In the genomic region with DNA sequence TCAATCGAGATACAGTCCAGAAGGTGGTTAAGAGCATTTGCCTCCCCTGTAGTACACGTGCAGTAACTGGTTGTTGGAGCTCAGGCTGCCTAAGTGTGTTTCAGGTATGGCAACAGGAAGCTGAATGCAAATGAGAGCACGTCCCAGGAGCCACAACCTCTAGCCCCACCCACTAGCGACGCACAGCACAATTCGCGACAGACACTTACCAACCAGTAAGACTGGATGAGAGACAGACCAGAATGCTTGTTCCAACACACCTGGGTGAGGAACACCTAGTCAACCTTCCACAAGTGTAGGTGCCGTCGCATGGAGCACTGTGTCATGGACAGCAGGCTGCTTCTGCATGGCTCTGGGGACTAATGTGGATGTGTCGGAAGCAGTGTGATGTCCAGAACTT, we compare ENCODE assay signal across 10 cellular contexts. TPM values are rescaled to one million over a fixed set of nuclear protein-coding genes. Genes with fewer than 3 reads are reported as not detected.
A peak's percentile ranks its signal among the peaks of the same experiment; 100 is the strongest.
DNase-seq lines count a peak whose midpoint lies in the region; ATAC-seq, FAIRE-seq and TF ChIP-seq lines count a peak whose summit lies in the region.
"Had no signal": no experiment of that assay in that cellular context is flagged by ENCODE, and none has a peak within 500 bp of the region (broad histone marks: within the 10 kb centered on the region; RNA-seq: fewer than 3 reads in every experiment).

No MANE protein-coding gene starts in this region.

- peak overlapping the region; percentile 38 for H2AFZ ChIP-seq in keratinocyte (ENCODE audit: control insufficient read depth, low read length)

- no peaks in the 10 kb centered on the region for H3K9me1 ChIP-seq in keratinocyte (ENCODE audit: control insufficient read depth, extremely low read depth, insufficient read depth, low read length)

- DNase-seq in activated CD8-positive, alpha-beta memory T cell treated with anti-CD3 and anti-CD28 coated beads, Interleukin-2, amount 10 ng/mL, durations not matched to agents 7 days and 5 days = peak; percentile 82
- DNase-seq in keratinocyte (ENCODE audit: low read depth, low spot score) (no peak), NCI-H2081 treated with DMSO at 0.1 percent for 48 hours (lab: John Stamatoyannopoulos, UW) (no peak), left cardiac atrium (no peak), COR-L47 (lab: John Stamatoyannopoulos, UW) (no peak)

- no peaks in the 10 kb centered on the region for H3K36me3 ChIP-seq in keratinocyte (ENCODE audit: control insufficient read depth in 2 of 2, extremely low read depth in 1 of 2, insufficient read depth in 2 of 2, low read length in 2 of 2)

- H3K4me3 Mint-ChIP-seq in IgD-negative memory B cell = peak overlapping the region in 3 of 4 donors; percentile 16 to 85 (median 84)
- H3K4me3 Mint-ChIP-seq in activated CD8-positive, alpha-beta memory T cell treated with anti-CD3 and anti-CD28 coated beads, Interleukin-2, amount 10 ng/mL, durations not matched to agents 7 days and 5 days = peak overlapping the region; percentile 3

- no peak for FAIRE-seq in keratinocyte (lab: Jason Lieb, UNC)

- no peaks in the 10 kb centered on the region for H3K9me3 ChIP-seq in keratinocyte (ENCODE audit: control insufficient read depth, low read depth, low read length)

- peak overlapping the region; percentile 67 to 95 (median 91) for H3K27ac Mint-ChIP-seq in IgD-negative memory B cell
- H3K27ac Mint-ChIP-seq in activated CD8-positive, alpha-beta memory T cell treated with anti-CD3 and anti-CD28 coated beads, Interleukin-2, amount 10 ng/mL, durations not matched to agents 7 days and 5 days = peak overlapping the region; percentile 17

- peaks cover 27 to 30% (median 29%) of the 10 kb centered on the region in 3 donors for H3K4me1 Mint-ChIP-seq in IgD-negative memory B cell
- peaks cover 54% of the 10 kb centered on the region for H3K4me1 Mint-ChIP-seq in activated CD8-positive, alpha-beta memory T cell treated with anti-CD3 and anti-CD28 coated beads, Interleukin-2, amount 10 ng/mL, durations not matched to agents 7 days and 5 days

- CTCF ChIA-PET in activated CD8-positive, alpha-beta memory T cell treated with anti-CD3 and anti-CD28 coated beads, Interleukin-2, amount 10 ng/mL, durations not matched to agents 7 days and 5 days (lab: Charles Lee) = interaction anchor here (0.8 to 6.9 kb wide), 10 partner anchors 9 to 140 kb away, joined by 3 to 96 read pairs (median 12); no protein-coding TSS in a partner anchor

- dilution Hi-C loops in keratinocyte (cut with MboI; ENCODE audit: extremely low pct_ligation_motif_present, low sequenced_read_pairs) = no loop called here

- TF ChIP-seq CTCF in 22Rv1 (IDR thresholded peaks at IDR 0.05) (no peak), keratinocyte (optimal IDR thresholded peaks at IDR 0.05 in 1 of 3, IDR thresholded peaks at IDR 0.05 in 1 of 3, conservative IDR thresholded peaks at IDR 0.05 in 1 of 3; ENCODE audit: extremely low read depth in 1 of 3, insufficient read depth in 2 of 3, low read length in 3 of 3) (no peak)

- H4K20me1 ChIP-seq in keratinocyte (ENCODE audit: control insufficient read depth, extremely low read depth, insufficient read depth, low read length) = no peaks in the 10 kb centered on the region

- H3K4me2 ChIP-seq in keratinocyte (ENCODE audit: control insufficient read depth, extremely low read depth, insufficient read depth, low read depth, low read length) = no peak overlapping the region

- intact Hi-C loops in left cardiac atrium (cut with DNase I) = loop anchor here (10.0 kb wide), 2 partner anchors 54 to 216 kb away; partner anchors contain the start of gene RIPK1 (in 1 of the 2)

- no peak overlapping the region for H3K4me3 ChIP-seq in keratinocyte (ENCODE audit: control insufficient read depth in 2 of 3, extremely low read depth in 1 of 3, insufficient read depth in 2 of 3, low read depth in 1 of 3, low read length in 3 of 3)
- H3K4me3 ChIP-seq: lung had no signal

- H3K27ac ChIP-seq in 22Rv1 (peak overlapping the region; percentile 69), keratinocyte (ENCODE audit: control insufficient read depth, insufficient read depth, low read length) (no peak overlapping the region)
- H3K27ac ChIP-seq: C4-2B had no signal

- peaks cover 2 to 6% (median 5%) of the 10 kb centered on the region in 3 donors for H3K9me3 Mint-ChIP-seq in IgD-negative memory B cell
- H3K9me3 Mint-ChIP-seq in activated CD8-positive, alpha-beta memory T cell treated with anti-CD3 and anti-CD28 coated beads, Interleukin-2, amount 10 ng/mL, durations not matched to agents 7 days and 5 days (ENCODE audit: low read depth) = no peaks in the 10 kb centered on the region

- no peaks in the 10 kb centered on the region for H3K27me3 Mint-ChIP-seq in IgD-negative memory B cell
- no peaks in the 10 kb centered on the region for H3K27me3 Mint-ChIP-seq in activated CD8-positive, alpha-beta memory T cell treated with anti-CD3 and anti-CD28 coated beads, Interleukin-2, amount 10 ng/mL, durations not matched to agents 7 days and 5 days

- H3K9ac ChIP-seq in keratinocyte (ENCODE audit: control insufficient read depth, extremely low read depth, insufficient read depth, low read length) = no peak overlapping the region

- H3K4me1 ChIP-seq in keratinocyte (ENCODE audit: control insufficient read depth, extremely low read depth, insufficient read depth, low read length) = peaks cover 12% of the 10 kb centered on the region

- no peaks in the 10 kb centered on the region for H3K36me3 Mint-ChIP-seq in IgD-negative memory B cell
- H3K36me3 Mint-ChIP-seq in activated CD8-positive, alpha-beta memory T cell treated with anti-CD3 and anti-CD28 coated beads, Interleukin-2, amount 10 ng/mL, durations not matched to agents 7 days and 5 days = peaks cover 2% of the 10 kb centered on the region

- no peaks in the 10 kb centered on the region for H3K27me3 ChIP-seq in keratinocyte (ENCODE audit: control insufficient read depth, extremely low read depth, insufficient read depth, low read length)

- ATAC-seq in activated CD8-positive, alpha-beta memory T cell treated with anti-CD3 and anti-CD28 coated beads, Interleukin-2, amount 10 ng/mL, durations not matched to agents 7 days and 5 days = peak; percentile 54
- ATAC-seq in left cardiac atrium (no peak), HG02840 (IDR thresholded peaks at IDR 0.05; ENCODE audit: low FRiP score, unreplicated experiment) (no peak)

- H3K79me2 ChIP-seq in keratinocyte (ENCODE audit: control insufficient read depth, insufficient read depth, low read length) = no peaks in the 10 kb centered on the region

RNA-seq across cellular contexts. Expression of gene SERPINB1, which starts 7.2 kb away (rescaled TPM):
- 85.6 TPM for polyA plus RNA-seq in IgD-negative memory B cell
- total RNA-seq in activated CD8-positive, alpha-beta memory T cell treated with anti-CD3 and anti-CD28 coated beads, Interleukin-2, amount 10 ng/mL, durations not matched to agents 7 days and 5 days = 10 to 100 TPM; 55.2 to 65.7 TPM
- polyA plus RNA-seq in keratinocyte = 38.4 to 76.0 TPM (median 71.9 TPM) in 3 replicates
- polyA plus RNA-seq in keratinocyte (2011; ENCODE audit: low read depth) = 13.5 TPM
- polyA plus RNA-seq in keratinocyte (2011; cell fraction: cytosol; rRNA removed) = 46.9 and 80.2 TPM in 2 replicates
- polyA plus RNA-seq in keratinocyte (2011; cell fraction: nucleus; rRNA removed) = 31.5 and 46.9 TPM in 2 replicates
- 8.0 and 64.9 TPM in 2 replicates for polyA plus RNA-seq in keratinocyte (2012; ENCODE audit: low replicate concordance)
- polyA minus RNA-seq in keratinocyte = 9.1 to 34.9 TPM (median 24.7 TPM) in 3 replicates
- 33.0 TPM for polyA minus RNA-seq in keratinocyte (2011; cell fraction: cytosol; rRNA and poly(A)+ RNA removed)
- polyA minus RNA-seq in keratinocyte (2011; cell fraction: nucleus; rRNA and poly(A)+ RNA removed) = 11.6 and 16.4 TPM in 2 replicates
- 10 to 100 TPM; 27.5 to 39.2 TPM for total RNA-seq in left cardiac atrium

RNA-seq across cellular contexts. Expression of gene SERPINB9, which starts 54.3 kb away (rescaled TPM):
- 20.1 TPM for polyA plus RNA-seq in IgD-negative memory B cell
- total RNA-seq in activated CD8-positive, alpha-beta memory T cell treated with anti-CD3 and anti-CD28 coated beads, Interleukin-2, amount 10 ng/mL, durations not matched to agents 7 days and 5 days = 10 to 100 TPM; 56.0 to 94.9 TPM
- polyA plus RNA-seq in keratinocyte = 0.20 to 0.39 TPM (median 0.32 TPM) in 3 replicates
- 0.12 TPM for polyA plus RNA-seq in keratinocyte (2011; ENCODE audit: low read depth)
- polyA plus RNA-seq in keratinocyte (2011; cell fraction: cytosol; rRNA removed) = 0.16 and 0.30 TPM in 2 replicates
- polyA plus RNA-seq in keratinocyte (2011; cell fraction: nucleus; rRNA removed) = 0.23 and 0.31 TPM in 2 replicates
- 0.14 and 0.37 TPM in 2 replicates for polyA plus RNA-seq in keratinocyte (2012; ENCODE audit: low replicate concordance)
- 0.46 to 0.56 TPM (median 0.48 TPM) in 3 replicates for polyA minus RNA-seq in keratinocyte
- polyA minus RNA-seq in keratinocyte (2011; cell fraction: cytosol; rRNA and poly(A)+ RNA removed) = not detected
- 0.39 TPM in 1 of 2 replicates, not detected in the other for polyA minus RNA-seq in keratinocyte (2011; cell fraction: nucleus; rRNA and poly(A)+ RNA removed)
- 10 to 100 TPM in 1 of 2 donors, 1 to 10 TPM in 1; 3.8 to 14.4 TPM for total RNA-seq in left cardiac atrium
